Comparison of ENCODE assay signal across 8 cellular contexts in the genomic region with DNA sequence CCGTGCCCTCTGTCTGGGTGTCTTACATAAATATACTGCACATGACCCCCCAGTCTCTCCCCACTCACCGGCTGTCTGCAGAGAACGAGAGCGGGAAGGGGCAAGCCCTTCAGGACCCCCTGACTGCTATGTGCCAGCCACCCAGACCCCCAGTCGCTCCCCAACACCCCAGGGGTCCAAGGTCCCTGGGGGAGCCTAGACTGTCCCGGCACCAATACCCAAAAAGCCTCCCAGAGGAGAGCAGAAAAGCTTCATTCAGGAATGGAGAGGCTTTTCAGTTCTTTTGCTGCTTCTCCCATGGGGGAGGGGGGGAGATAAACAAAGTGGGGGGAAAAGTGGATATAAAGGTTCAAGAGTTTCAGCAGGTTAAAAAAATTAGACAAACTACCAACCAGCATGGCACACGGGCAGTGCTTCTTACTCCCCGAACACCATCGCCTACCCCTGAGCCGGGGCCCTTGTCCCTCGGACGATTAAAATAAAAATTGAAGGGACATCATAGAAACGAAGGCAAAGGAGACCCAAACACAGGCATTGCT. TPM values are rescaled to one million over a fixed set of nuclear protein-coding genes. Genes with fewer than 3 reads are reported as not detected.
A peak's percentile ranks its signal among the peaks of the same experiment; 100 is the strongest.
DNase-seq lines count a peak whose midpoint lies in the region; ATAC-seq and TF ChIP-seq lines count a peak whose summit lies in the region.

No MANE protein-coding gene starts in this region.

- H3K4me1 ChIP-seq in left ventricle myocardium inferior, result peaks cover 80% of the 10 kb centered on the region
- peaks cover 39% of the 10 kb centered on the region for H3K4me1 ChIP-seq in smooth muscle cell (ENCODE audit: low read depth)

- CTCF ChIA-PET in activated CD4-positive, alpha-beta memory T cell treated with anti-CD3 and anti-CD28 coated beads, Interleukin-2, amount 10 ng/mL, durations not matched to agents 7 days and 5 days (lab: Charles Lee), result interaction anchor here (1.1 kb wide), 1 partner anchor 18 kb away, joined by 3 read pairs; no protein-coding TSS in a partner anchor

- no peak overlapping the region for H2AFZ ChIP-seq in smooth muscle cell (ENCODE audit: low read depth)

- H3K9me3 ChIP-seq in left ventricle myocardium inferior (replicated peaks) (no peaks in the 10 kb centered on the region), smooth muscle cell (replicated peaks; ENCODE audit: low read depth) (no peaks in the 10 kb centered on the region)

- no peak for DNase-seq in left ventricle myocardium inferior
- DNase-seq in left cardiac atrium, result no peak
- no peak for DNase-seq in activated CD4-positive, alpha-beta memory T cell treated with anti-CD3 and anti-CD28 coated beads, Interleukin-2, amount 10 ng/mL, durations not matched to agents 7 days and 5 days
- peak; percentile 29 for DNase-seq in germinal center (ENCODE audit: low spot score)
- DNase-seq in smooth muscle cell (lab: John Stamatoyannopoulos, UW; ENCODE audit: unreplicated experiment), result no peak
- DNase-seq in HCEC 1CT, result no peak
- DNase-seq in mesenteric fat pad (ENCODE audit: low spot score), result no peak
- no peak for DNase-seq in retina

- H3K27me3 Mint-ChIP-seq in activated CD4-positive, alpha-beta memory T cell treated with anti-CD3 and anti-CD28 coated beads, Interleukin-2, amount 10 ng/mL, durations not matched to agents 7 days and 5 days, result no peaks in the 10 kb centered on the region

- H3K4me2 ChIP-seq in smooth muscle cell, result peak overlapping the region; percentile 100

- peaks cover 9% of the 10 kb centered on the region for H3K36me3 ChIP-seq in left ventricle myocardium inferior
- H3K36me3 ChIP-seq in smooth muscle cell (ENCODE audit: low read depth), result no peaks in the 10 kb centered on the region

- H3K27me3 ChIP-seq in left ventricle myocardium inferior (ENCODE audit: low read depth) (no peaks in the 10 kb centered on the region), smooth muscle cell (ENCODE audit: low read depth) (no peaks in the 10 kb centered on the region)

- peaks cover 13% of the 10 kb centered on the region for H3K36me3 Mint-ChIP-seq in activated CD4-positive, alpha-beta memory T cell treated with anti-CD3 and anti-CD28 coated beads, Interleukin-2, amount 10 ng/mL, durations not matched to agents 7 days and 5 days (ENCODE audit: low read depth)

- peak overlapping the region; percentile 80 for H3K4me3 Mint-ChIP-seq in activated CD4-positive, alpha-beta memory T cell treated with anti-CD3 and anti-CD28 coated beads, Interleukin-2, amount 10 ng/mL, durations not matched to agents 7 days and 5 days

- H3K27ac ChIP-seq in left ventricle myocardium inferior (replicated peaks) (peak overlapping the region; percentile 98), smooth muscle cell (ENCODE audit: low read depth) (peak overlapping the region; percentile 98)

- H3K9me3 Mint-ChIP-seq in activated CD4-positive, alpha-beta memory T cell treated with anti-CD3 and anti-CD28 coated beads, Interleukin-2, amount 10 ng/mL, durations not matched to agents 7 days and 5 days, result no peaks in the 10 kb centered on the region

- H3K27ac Mint-ChIP-seq in activated CD4-positive, alpha-beta memory T cell treated with anti-CD3 and anti-CD28 coated beads, Interleukin-2, amount 10 ng/mL, durations not matched to agents 7 days and 5 days, result peak overlapping the region; percentile 87

- POLR2A ChIA-PET in activated CD4-positive, alpha-beta memory T cell treated with anti-CD3 and anti-CD28 coated beads, Interleukin-2, amount 10 ng/mL, durations not matched to agents 7 days and 5 days (lab: Charles Lee), result interaction anchor here (0.8 to 2.4 kb wide), 5 partner anchors 10 to 115 kb away, joined by 3 to 14 read pairs (median 4); a partner anchor contains a TSS

- TF ChIP-seq CTCF in left ventricle myocardium inferior (IDR thresholded peaks at IDR 0.05; ENCODE audit: borderline replicate concordance), result no peak
- no peak for TF ChIP-seq CTCF in smooth muscle cell (IDR thresholded peaks at IDR 0.05; ENCODE audit: borderline replicate concordance, insufficient read depth, poor library complexity, severe bottlenecking)

- H3F3A ChIP-seq in smooth muscle cell (ENCODE audit: low read depth), result peaks cover 31% of the 10 kb centered on the region

- peaks cover 62% of the 10 kb centered on the region for H3K79me2 ChIP-seq in smooth muscle cell (ENCODE audit: low read depth)

- no peak for ATAC-seq in left cardiac atrium

- intact Hi-C loops in left ventricle myocardium inferior (cut with micrococcal nuclease) (no loop called here), left cardiac atrium (cut with DNase I) (loop anchor here in 1 of 2 donors (5.0 kb wide), 1 partner anchor 44 kb away; a partner anchor contains a TSS)

- peaks cover 62% of the 10 kb centered on the region for H3K4me1 Mint-ChIP-seq in activated CD4-positive, alpha-beta memory T cell treated with anti-CD3 and anti-CD28 coated beads, Interleukin-2, amount 10 ng/mL, durations not matched to agents 7 days and 5 days

- H3K9ac ChIP-seq in smooth muscle cell (ENCODE audit: low read depth), result peak overlapping the region; percentile 99

- H3K4me3 ChIP-seq in left ventricle myocardium inferior, result peak overlapping the region; percentile 83
- peak overlapping the region; percentile 100 for H3K4me3 ChIP-seq in smooth muscle cell

- WGBS in smooth muscle cell (ENCODE audit: low lambda C conversion rate), result 5% methylated on average over 13 of the region's 13 CpGs

- H4K20me1 ChIP-seq in smooth muscle cell (ENCODE audit: low read depth), result peaks cover 56% of the 10 kb centered on the region

RNA-seq across cellular contexts. Expression of a gene that starts 1.4 kb away (rescaled TPM):
- total RNA-seq in left ventricle myocardium inferior (76.1 TPM), left cardiac atrium (10 to 100 TPM; 69.2 to 90.5 TPM), smooth muscle cell (94.7 and 111 TPM in 2 replicates), mesenteric fat pad (138 TPM)
- total RNA-seq in activated CD4-positive, alpha-beta memory T cell treated with anti-CD3 and anti-CD28 coated beads, Interleukin-2, amount 10 ng/mL, durations not matched to agents 7 days and 5 days, result 100 to 1,000 TPM in 1 of 2 experiments, 10 to 100 TPM in 1; 99.9 to 102 TPM
- 154 and 192 TPM in 2 replicates for polyA plus RNA-seq in smooth muscle cell

RNA-seq across cellular contexts. Expression of a gene that starts 43.1 kb away (rescaled TPM):
- total RNA-seq in left ventricle myocardium inferior, result 50.6 TPM
- total RNA-seq in left cardiac atrium, result 10 to 100 TPM; 47.2 to 60.3 TPM
- total RNA-seq in activated CD4-positive, alpha-beta memory T cell treated with anti-CD3 and anti-CD28 coated beads, Interleukin-2, amount 10 ng/mL, durations not matched to agents 7 days and 5 days, result 10 to 100 TPM; 45.9 to 49.3 TPM
- 34.1 and 54.4 TPM in 2 replicates for total RNA-seq in smooth muscle cell
- 96.0 and 96.3 TPM in 2 replicates for polyA plus RNA-seq in smooth muscle cell
- 84.4 TPM for total RNA-seq in mesenteric fat pad
